In genomic region chr7:111832159-111832558, GRCh38 we compare ENCODE assay signal across 19 cellular contexts.
DNase-seq lines count a peak whose midpoint lies in the region; ATAC-seq, FAIRE-seq and TF ChIP-seq lines count a peak whose summit lies in the region.
"Had no signal": no experiment of that assay in that cellular context is flagged by ENCODE, and none has a peak within 500 bp of the region (broad histone marks: within the 10 kb centered on the region; RNA-seq: fewer than 3 reads in every experiment).

No MANE protein-coding gene starts in this region.

- no peaks in the 10 kb centered on the region for H3K27me3 ChIP-seq in A673 (replicated peaks; ENCODE audit: insufficient read depth, low read depth, low read length, poor library complexity)
- H3K27me3 ChIP-seq in HepG2 (ENCODE audit: control insufficient read depth in 1 of 2, insufficient read depth in 2 of 2, low read length in 2 of 2), result no peaks in the 10 kb centered on the region

- H3K4me1 ChIP-seq in A673 (ENCODE audit: insufficient read depth, low read length, poor library complexity, severe bottlenecking) (peaks cover 37% of the 10 kb centered on the region), HepG2 (ENCODE audit: insufficient read depth, low read length) (no peaks in the 10 kb centered on the region)
- H3K4me1 ChIP-seq: Caco-2 had no signal

- H3K27ac ChIP-seq in A673 (ENCODE audit: low read depth, low read length, poor library complexity, severe bottlenecking), result no peak overlapping the region
- H3K27ac ChIP-seq in caudate nucleus (ENCODE audit: low read depth, low read length), result peak overlapping the region; percentile 6
- H3K27ac ChIP-seq in HepG2 (ENCODE audit: extremely low read length, insufficient read depth, low read length), result no peak overlapping the region
- H3K27ac ChIP-seq: C4-2B, HL-60 had no signal

- no peaks in the 10 kb centered on the region for H3K79me2 ChIP-seq in HepG2 (ENCODE audit: insufficient read depth, low read length)

- no peak for TF ChIP-seq CTCF in A673 (conservative IDR thresholded peaks at IDR 0.05; ENCODE audit: low read depth, low read length)
- no peak for TF ChIP-seq CTCF in HepG2 (CRISPR knock-in tag; IDR thresholded peaks at IDR 0.05)

- intact Hi-C loops in A673 (cut with micrococcal nuclease; ENCODE audit: unreplicated experiment), result no loop called here
- intact Hi-C loops in HepG2 (cut with micrococcal nuclease; ENCODE audit: unreplicated experiment), result no loop called here

- H3K4me3 ChIP-seq in A673 (ENCODE audit: low read depth, low read length, poor library complexity, severe bottlenecking) (no peak overlapping the region), HepG2 (replicated peaks in 1 of 3; ENCODE audit: insufficient read depth in 1 of 3, low read depth in 2 of 3, low read length in 3 of 3) (no peak overlapping the region)
- H3K4me3 ChIP-seq: GM23338 had no signal

- no peak overlapping the region for H2AFZ ChIP-seq in HepG2 (ENCODE audit: low read length)
- H2AFZ ChIP-seq: GM23338 had no signal

- peaks cover 13% of the 10 kb centered on the region for H3K9me3 ChIP-seq in A673 (ENCODE audit: low read depth, low read length, poor library complexity, severe bottlenecking)
- H3K9me3 ChIP-seq in HepG2 (ENCODE audit: low read length), result no peaks in the 10 kb centered on the region
- H3K9me3 ChIP-seq: Caco-2 had no signal

- H3K9ac ChIP-seq in HepG2 (ENCODE audit: insufficient read depth, low read depth, low read length), result no peak overlapping the region

- no peak for TF ChIP-seq POLR2A in HepG2 (IDR thresholded peaks at IDR 0.05; ENCODE audit: insufficient read depth in 1 of 2, low read depth in 2 of 2, low read length in 2 of 2)

- POLR2A ChIA-PET in A673 (lab: Charles Lee; ENCODE audit: low non-redundant PET) (no interaction called here), HepG2 (lab: Yijun Ruan, JAX) (no interaction called here)

- no peak for FAIRE-seq in HepG2 (lab: Jason Lieb, UNC)
- FAIRE-seq: D721Med, G401.6, GM12891, H54 had no signal

- TF ChIP-seq EP300 in HepG2 (IDR thresholded peaks at IDR 0.05; ENCODE audit: low read depth in 2 of 2, low read length in 2 of 2), result no peak
- no peak for TF ChIP-seq EP300 in HepG2 (CRISPR knock-in tag; IDR thresholded peaks at IDR 0.05; ENCODE audit: borderline replicate concordance)

- 97% methylated on average over 5 of the region's 5 CpGs for WGBS in HepG2 (ENCODE audit: low lambda C conversion rate)

- CTCF ChIA-PET in A673 (lab: Charles Lee), result no interaction called here
- CTCF ChIA-PET in HepG2 (lab: Yijun Ruan, JAX; ENCODE audit: low intra/inter-chr PET ratio, low total read pairs), result no interaction called here

- no peak for TF ChIP-seq RAD21 in HepG2 (CRISPR knock-in tag; IDR thresholded peaks at IDR 0.05)

- no peak for ATAC-seq in HepG2
- no peak for ATAC-seq in GM21360 (IDR thresholded peaks at IDR 0.05; ENCODE audit: unreplicated experiment)
- no peak for ATAC-seq in GM18873 (IDR thresholded peaks at IDR 0.05; ENCODE audit: low FRiP score, unreplicated experiment)
- ATAC-seq: GM23338 had no signal

- H3K36me3 ChIP-seq in A673 (ENCODE audit: insufficient read depth, low read length, poor library complexity, severe bottlenecking) (peaks cover 5% of the 10 kb centered on the region), HepG2 (replicated peaks in 1 of 2; ENCODE audit: control insufficient read depth in 1 of 2, insufficient read depth in 2 of 2, low read length in 2 of 2) (peaks cover 1 to 3% of the 10 kb centered on the region in 2 experiments; a peak in 3 of 5 replicates)

- in situ Hi-C loops in HepG2 (cut with HindIII; ENCODE audit: extremely low pct_ligation_motif_present, low pct_unique_long_range_greater_than_20kb), result no loop called here

- no peak overlapping the region for H3K4me2 ChIP-seq in HepG2 (ENCODE audit: low read depth, low read length)
- H3K4me2 ChIP-seq: GM23338 had no signal

- H4K20me1 ChIP-seq in HepG2 (ENCODE audit: insufficient read depth, low read length), result no peaks in the 10 kb centered on the region

- BruUV-seq in A673 (replicated peaks; lab: Mats Ljungman, UMichigan) (no TSS peak), HepG2 (replicated peaks; lab: Mats Ljungman, UMichigan) (no TSS peak)

- DNase-seq in A673 (ENCODE audit: low spot score) (peak; percentile 65), NCI-H226 (peak; percentile 32), caudate nucleus (lab: John Stamatoyannopoulos, UW) (peak in 5 of 61 donors; percentile 8 to 33 (median 12)), lung microvascular endothelial cell (ENCODE audit: low read depth in 2 of 2) (peak; percentile 28 to 44), HepG2 (ENCODE audit: low spot score) (no peak), kidney tubule cell (ENCODE audit: low spot score) (no peak)
- DNase-seq: 8988T; Caco-2; CD4-positive, alpha-beta T cell; HCEC 1CT had no signal

TF ChIP-seq in HepG2, 621 proteins besides CTCF, POLR2A, EP300 and RAD21:
- TF ChIP-seq FLYWCH1 (CRISPR knock-in tag; IDR thresholded peaks at IDR 0.05), result no peak

Comparison
In these comparisons a context has a peak if more than half of its experiments do, and no peak if none do; other contexts are left out.
1. DNase-seq: peak in A673 (single experiment), NCI-H226 (single experiment) and lung microvascular endothelial cell (2 of 2); none in HepG2 (single experiment) and kidney tubule cell (single experiment).